1 cellular context compared by ENCODE assay signal in the genomic region with DNA sequence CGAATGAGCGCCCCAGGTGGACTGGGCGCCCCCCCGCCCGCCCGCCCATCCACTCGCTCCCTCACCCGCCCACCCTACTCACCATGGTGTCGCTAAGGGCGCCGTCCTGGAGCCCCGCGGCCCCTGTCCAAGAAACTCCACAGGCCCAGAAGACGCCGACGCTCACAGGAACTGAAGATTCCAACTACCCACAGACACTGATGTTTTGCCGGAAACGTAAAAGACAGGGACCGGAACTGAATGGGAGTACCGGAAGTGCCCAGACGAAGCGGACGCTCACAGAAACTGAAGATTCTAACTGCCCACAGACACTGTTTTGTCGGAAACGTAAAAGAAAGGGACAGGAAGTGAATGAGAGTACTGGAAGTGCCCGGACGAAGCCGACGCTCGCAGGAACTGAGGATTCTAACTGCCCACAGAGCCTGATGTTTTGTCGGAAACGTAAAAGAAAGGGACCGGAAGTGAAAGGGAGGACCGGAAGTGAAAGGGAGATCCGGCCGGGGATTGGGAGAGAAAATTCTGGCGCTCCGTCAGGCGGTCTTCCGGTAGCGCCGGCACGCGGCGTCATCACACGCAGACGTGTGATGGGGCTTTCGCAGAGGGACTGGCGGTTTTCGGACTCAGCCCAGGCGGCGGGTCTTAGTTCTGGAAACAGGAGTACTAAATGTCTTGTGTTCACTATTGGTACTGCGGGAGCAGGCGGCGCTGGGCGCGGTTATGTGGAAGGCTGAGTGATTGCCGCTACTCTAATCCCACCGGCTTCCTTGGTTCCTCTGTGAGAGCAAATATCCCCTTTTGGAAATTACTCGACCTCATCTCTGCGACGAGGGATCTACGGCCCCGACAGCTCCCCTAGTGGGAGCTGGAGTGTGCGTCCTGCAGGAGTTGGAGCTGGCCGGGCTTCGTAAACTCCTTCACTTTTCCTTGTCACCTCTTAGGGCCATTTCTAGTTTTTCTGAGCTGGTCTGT.
TF ChIP-seq lines count a peak whose summit lies in the region.

A gene (minus strand): TSS at position 173 of the 969 bp plus-strand sequence. CDS start 88 bp downstream, at position 85.

TF ChIP-seq in H1, 55 proteins besides CTCF, POLR2A, EP300 and RAD21 (continued from another document):
- TF ChIP-seq, protein P1, sequence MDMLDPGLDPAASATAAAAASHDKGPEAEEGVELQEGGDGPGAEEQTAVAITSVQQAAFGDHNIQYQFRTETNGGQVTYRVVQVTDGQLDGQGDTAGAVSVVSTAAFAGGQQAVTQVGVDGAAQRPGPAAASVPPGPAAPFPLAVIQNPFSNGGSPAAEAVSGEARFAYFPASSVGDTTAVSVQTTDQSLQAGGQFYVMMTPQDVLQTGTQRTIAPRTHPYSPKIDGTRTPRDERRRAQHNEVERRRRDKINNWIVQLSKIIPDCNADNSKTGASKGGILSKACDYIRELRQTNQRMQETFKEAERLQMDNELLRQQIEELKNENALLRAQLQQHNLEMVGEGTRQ (IDR thresholded peaks at IDR 0.05; ENCODE audit: low read length) = no peak
